ENCODE assay signal across 1 cellular context in genomic region chr6:136501514-136501913, GRCh38.
A peak's percentile ranks its signal among the peaks of the same experiment; 100 is the strongest.
TF ChIP-seq lines count a peak whose summit lies in the region.

No MANE protein-coding gene starts in this region.

TF ChIP-seq in K562, 482 proteins besides CTCF, POLR2A, EP300 and RAD21 (continued from another document and continues in another):
- TF ChIP-seq HBP1 (CRISPR knock-in tag; IDR thresholded peaks at IDR 0.05) = no peak
- peak; percentile 59 for TF ChIP-seq CBFA2T2 (conservative IDR thresholded peaks at IDR 0.05)
- TF ChIP-seq ZNF431 (CRISPR knock-in tag; IDR thresholded peaks at IDR 0.05) = no peak
- no peak for TF ChIP-seq THAP7 (CRISPR knock-in tag; IDR thresholded peaks at IDR 0.05)
- TF ChIP-seq CEBPB (tag; IDR thresholded peaks at IDR 0.05) = peak; percentile 99
- TF ChIP-seq PHF8 (IDR thresholded peaks at IDR 0.05; ENCODE audit: borderline replicate concordance, low read length) = no peak
- TF ChIP-seq ZNF830 (CRISPR knock-in tag; IDR thresholded peaks at IDR 0.05) = no peak
- no peak for TF ChIP-seq NFXL1 (CRISPR knock-in tag; IDR thresholded peaks at IDR 0.05)
- peak; percentile 46 for TF ChIP-seq ARID1B (IDR thresholded peaks at IDR 0.05)
- TF ChIP-seq CREB3 (tag; conservative IDR thresholded peaks at IDR 0.05; ENCODE audit: low read depth) = 0 out of 2 replicates have a peak, but pooled peaks have one; percentile 26
- TF ChIP-seq POLR3G (IDR thresholded peaks at IDR 0.05; ENCODE audit: extremely low read depth, insufficient read length, insufficient replicate concordance) = no peak
- TF ChIP-seq ID3 (CRISPR knock-in tag; IDR thresholded peaks at IDR 0.05) = no peak
- TF ChIP-seq ID3 (tag; IDR thresholded peaks at IDR 0.05) = no peak
- no peak for TF ChIP-seq ZNF586 (CRISPR knock-in tag; conservative IDR thresholded peaks at IDR 0.05)
- no peak for TF ChIP-seq MAZ (CRISPR knock-in tag; conservative IDR thresholded peaks at IDR 0.05 in 1 of 2, IDR thresholded peaks at IDR 0.05 in 1 of 2)
- no peak for TF ChIP-seq ZNF551 (CRISPR knock-in tag; IDR thresholded peaks at IDR 0.05)
- no peak for TF ChIP-seq MLX (CRISPR knock-in tag; conservative IDR thresholded peaks at IDR 0.05)
- TF ChIP-seq ZNF764 (CRISPR knock-in tag; IDR thresholded peaks at IDR 0.05; ENCODE audit: low read depth) = no peak
- TF ChIP-seq TEAD4 (IDR thresholded peaks at IDR 0.05; ENCODE audit: low read length) = peak; percentile 68
- TF ChIP-seq TEAD4 (CRISPR knock-in tag; IDR thresholded peaks at IDR 0.05; ENCODE audit: borderline replicate concordance) = no peak
- no peak for TF ChIP-seq FOXA1 (IDR thresholded peaks at IDR 0.05; ENCODE audit: borderline replicate concordance)
- TF ChIP-seq ZNF512 (tag; IDR thresholded peaks at IDR 0.05) = peak; percentile 56; the same call in 1 of the 2 replicates
- no peak for TF ChIP-seq DACH1 (IDR thresholded peaks at IDR 0.05; ENCODE audit: partially characterized antibody)
- no peak for TF ChIP-seq RREB1 (CRISPR knock-in tag; IDR thresholded peaks at IDR 0.05)
- no peak for TF ChIP-seq ZNF143 (CRISPR knock-in tag; IDR thresholded peaks at IDR 0.05)
- TF ChIP-seq PATZ1 (CRISPR knock-in tag; IDR thresholded peaks at IDR 0.05; ENCODE audit: borderline replicate concordance) = no peak
- TF ChIP-seq TCF3 (CRISPR knock-in tag; IDR thresholded peaks at IDR 0.05) = peak; percentile 84
- TF ChIP-seq SRSF9 (IDR thresholded peaks at IDR 0.05; ENCODE audit: borderline replicate concordance, low read depth, low read length) = no peak
- TF ChIP-seq TBL1XR1 (IDR thresholded peaks at IDR 0.05; ENCODE audit: low read length in 2 of 2) = 0 out of 4 replicates have a peak, but pooled peaks of 1 of the 2 experiments have one; percentile 22
- peak; percentile 44 for TF ChIP-seq DPF2 (IDR thresholded peaks at IDR 0.05)
- no peak for TF ChIP-seq RFX1 (IDR thresholded peaks at IDR 0.05)
- no peak for TF ChIP-seq MCM2 (IDR thresholded peaks at IDR 0.05; ENCODE audit: low read depth)
- TF ChIP-seq NFRKB (IDR thresholded peaks at IDR 0.05; ENCODE audit: low read depth) = no peak
- 0 out of 2 replicates have a peak, but pooled peaks have one; percentile 8 for TF ChIP-seq ZNF239 (CRISPR knock-in tag; IDR thresholded peaks at IDR 0.05)
- no peak for TF ChIP-seq ZNF121 (CRISPR knock-in tag; conservative IDR thresholded peaks at IDR 0.05)
- no peak for TF ChIP-seq BDP1 (IDR thresholded peaks at IDR 0.05; ENCODE audit: insufficient read depth, insufficient read length)
- no peak for TF ChIP-seq SOX6 (IDR thresholded peaks at IDR 0.05)
- 0 out of 2 replicates have a peak, but pooled peaks have one; percentile 17 for TF ChIP-seq MTA2 (IDR thresholded peaks at IDR 0.05; ENCODE audit: low read depth)
- TF ChIP-seq ZNF12 (CRISPR knock-in tag; IDR thresholded peaks at IDR 0.05) = no peak
- no peak for TF ChIP-seq IRF1 (CRISPR knock-in tag; IDR thresholded peaks at IDR 0.05; ENCODE audit: borderline replicate concordance)
- TF ChIP-seq ZBTB34 (CRISPR knock-in tag; IDR thresholded peaks at IDR 0.05) = no peak
- TF ChIP-seq TAL1 (IDR thresholded peaks at IDR 0.05) = peak; percentile 63
- TF ChIP-seq HMGN3 (IDR thresholded peaks at IDR 0.05; ENCODE audit: borderline replicate concordance, extremely low read depth, insufficient read length, low read depth, low read length) = no peak
- TF ChIP-seq MAFG (tag; conservative IDR thresholded peaks at IDR 0.05) = peak; percentile 36; the same call in 1 of the 2 replicates
